Comparison of ENCODE assay signal across 6 cellular contexts in genomic region chr11:574031-574565, GRCh38. TPM values are rescaled to one million over a fixed set of nuclear protein-coding genes. Genes with fewer than 3 reads are reported as not detected.
A peak's percentile ranks its signal among the peaks of the same experiment; 100 is the strongest.
DNase-seq lines count a peak whose midpoint lies in the region; ATAC-seq and TF ChIP-seq lines count a peak whose summit lies in the region.
"Not testable (repeated sequence)": the region's sequence is repeated elsewhere in the genome, so short reads cannot be mapped to it uniquely, and the experiment has no call there.

No MANE protein-coding gene starts in this region.

- not testable (repeated sequence) for H3K27me3 ChIP-seq in upper lobe of left lung

- H3K27ac ChIP-seq in HEK293 (ENCODE audit: extremely low read depth, low read depth, low read length): not testable (repeated sequence)
- H3K27ac ChIP-seq in SK-N-MC: peak overlapping the region; percentile 91
- peak overlapping the region in 2 of 4 donors; percentile 17 to 46 for H3K27ac ChIP-seq in upper lobe of left lung

- POLR2A ChIA-PET in HEK293 (lab: Yijun Ruan, JAX): not testable (repeated sequence)

- peak overlapping the region; percentile 79 for H3K27ac Mint-ChIP-seq in activated naive CD4-positive, alpha-beta T cell treated with anti-CD3 and anti-CD28 coated beads, Interleukin-2, amount 10 ng/mL, durations not matched to agents 7 days and 5 days
- peak overlapping the region in 1 of 2 donors; percentile 15 for H3K27ac Mint-ChIP-seq in natural killer cell treated with Interleukin-12 subunit alpha and Interleukin-12 subunit beta and Interleukin-15 and Interleukin-18, amount 100 ng/mL, for 72 hours

- H3K36me3 Mint-ChIP-seq in activated naive CD4-positive, alpha-beta T cell treated with anti-CD3 and anti-CD28 coated beads, Interleukin-2, amount 10 ng/mL, durations not matched to agents 7 days and 5 days; natural killer cell treated with Interleukin-12 subunit alpha and Interleukin-12 subunit beta and Interleukin-15 and Interleukin-18, amount 100 ng/mL, for 72 hours: not testable (repeated sequence)

- H3K27me3 Mint-ChIP-seq in activated naive CD4-positive, alpha-beta T cell treated with anti-CD3 and anti-CD28 coated beads, Interleukin-2, amount 10 ng/mL, durations not matched to agents 7 days and 5 days: peaks cover 26% of the 10 kb centered on the region
- peaks cover 11% of the 10 kb centered on the region in 2 donors for H3K27me3 Mint-ChIP-seq in natural killer cell treated with Interleukin-12 subunit alpha and Interleukin-12 subunit beta and Interleukin-15 and Interleukin-18, amount 100 ng/mL, for 72 hours

- not testable (repeated sequence) for H3K4me3 ChIP-seq in HEK293 (ENCODE audit: low read depth, low read length)
- H3K4me3 ChIP-seq in SK-N-MC (peak overlapping the region; percentile 92), upper lobe of left lung (peak overlapping the region in 3 of 4 donors; percentile 76 to 96 (median 80))

- CTCF ChIA-PET in HEK293 (lab: Yijun Ruan, JAX); activated naive CD4-positive, alpha-beta T cell treated with anti-CD3 and anti-CD28 coated beads, Interleukin-2, amount 10 ng/mL, durations not matched to agents 7 days and 5 days (lab: Charles Lee): not testable (repeated sequence)

- peaks cover 45% of the 10 kb centered on the region for H3K4me1 Mint-ChIP-seq in activated naive CD4-positive, alpha-beta T cell treated with anti-CD3 and anti-CD28 coated beads, Interleukin-2, amount 10 ng/mL, durations not matched to agents 7 days and 5 days
- H3K4me1 Mint-ChIP-seq in natural killer cell treated with Interleukin-12 subunit alpha and Interleukin-12 subunit beta and Interleukin-15 and Interleukin-18, amount 100 ng/mL, for 72 hours (ENCODE audit: low read depth in 2 of 2): peaks cover 11 to 20% of the 10 kb centered on the region in 2 donors

- not testable (repeated sequence) for H3K9me3 ChIP-seq in HEK293 (ENCODE audit: control insufficient read depth, insufficient read depth, low read depth, low read length); SK-N-MC (ENCODE audit: low read depth, low read length); upper lobe of left lung

- H3K9ac ChIP-seq in SK-N-MC (ENCODE audit: insufficient read length): peak overlapping the region; percentile 74

- not testable (repeated sequence) for ATAC-seq in natural killer cell treated with Interleukin-12 subunit alpha and Interleukin-12 subunit beta and Interleukin-15 and Interleukin-18, amount 100 ng/mL, for 72 hours; upper lobe of left lung (ENCODE audit: low FRiP score in 2 of 2)

- not testable (repeated sequence) for H3K36me3 ChIP-seq in HEK293 (ENCODE audit: control insufficient read depth in 2 of 2, insufficient read depth in 1 of 2, low read length in 2 of 2); SK-N-MC (ENCODE audit: insufficient read depth, low read length); upper lobe of left lung

- not testable (repeated sequence) for TF ChIP-seq EP300 in upper lobe of left lung (IDR thresholded peaks at IDR 0.05)

- DNase-seq in SK-N-MC (ENCODE audit: low read depth, low spot score): peak; percentile 45
- DNase-seq in activated naive CD4-positive, alpha-beta T cell treated with anti-CD3 and anti-CD28 coated beads, Interleukin-2, amount 10 ng/mL, durations not matched to agents 7 days and 5 days: peak; percentile 43
- DNase-seq in erythroblast (lab: John Stamatoyannopoulos, UW): peak; percentile 68 to 69
- DNase-seq in natural killer cell treated with Interleukin-12 subunit alpha and Interleukin-12 subunit beta and Interleukin-15 and Interleukin-18, amount 100 ng/mL, for 72 hours (ENCODE audit: low spot score); upper lobe of left lung: not testable (repeated sequence)

- not testable (repeated sequence) for TF ChIP-seq CTCF in HEK293 (tag by site-specific recombination; IDR thresholded peaks at IDR 0.05); upper lobe of left lung (IDR thresholded peaks at IDR 0.05)

- 52 to 72% methylated on average over 13 to 14 of the region's 14 CpGs for WGBS in upper lobe of left lung, 2 donors

- not testable (repeated sequence) for TF ChIP-seq POLR2A in erythroblast (IDR thresholded peaks at IDR 0.05; ENCODE audit: low read length); upper lobe of left lung (IDR thresholded peaks at IDR 0.05)

- not testable (repeated sequence) for H3K4me1 ChIP-seq in HEK293 (ENCODE audit: control insufficient read depth, insufficient read depth, low read length)
- H3K4me1 ChIP-seq in upper lobe of left lung: peaks cover 42 to 57% (median 44%) of the 10 kb centered on the region in 4 donors

- not testable (repeated sequence) for H3K9me3 Mint-ChIP-seq in activated naive CD4-positive, alpha-beta T cell treated with anti-CD3 and anti-CD28 coated beads, Interleukin-2, amount 10 ng/mL, durations not matched to agents 7 days and 5 days; natural killer cell treated with Interleukin-12 subunit alpha and Interleukin-12 subunit beta and Interleukin-15 and Interleukin-18, amount 100 ng/mL, for 72 hours

- H3K4me3 Mint-ChIP-seq in activated naive CD4-positive, alpha-beta T cell treated with anti-CD3 and anti-CD28 coated beads, Interleukin-2, amount 10 ng/mL, durations not matched to agents 7 days and 5 days: peak overlapping the region; percentile 89
- H3K4me3 Mint-ChIP-seq in natural killer cell treated with Interleukin-12 subunit alpha and Interleukin-12 subunit beta and Interleukin-15 and Interleukin-18, amount 100 ng/mL, for 72 hours: peak overlapping the region; percentile 5

TF ChIP-seq in HEK293, 187 proteins besides CTCF, POLR2A, EP300 and RAD21:
- TF ChIP-seq ZIC2 (tag by site-specific recombination; IDR thresholded peaks at IDR 0.05) (peak; percentile 13; the same call in 1 of the 2 replicates), ZNF335 (tag by site-specific recombination; conservative IDR thresholded peaks at IDR 0.05) (0 out of 2 replicates have a peak, but pooled peaks have one; percentile 25)

RNA-seq across cellular contexts. Expression of gene PHRF1, which starts 2.2 kb away (rescaled TPM):
- total RNA-seq in natural killer cell treated with Interleukin-12 subunit alpha and Interleukin-12 subunit beta and Interleukin-15 and Interleukin-18, amount 100 ng/mL, for 72 hours: 10 to 100 TPM; 49.2 to 85.7 TPM
- total RNA-seq in upper lobe of left lung: 10 to 100 TPM; 25.7 to 93.2 (median 37.9) TPM

RNA-seq across cellular contexts. Expression of gene RASSF7, which starts 13.3 kb away (rescaled TPM):
- total RNA-seq in natural killer cell treated with Interleukin-12 subunit alpha and Interleukin-12 subunit beta and Interleukin-15 and Interleukin-18, amount 100 ng/mL, for 72 hours: 10 to 100 TPM; 13.3 to 22.9 TPM
- total RNA-seq in upper lobe of left lung: 100 to 1,000 TPM in 5 of 6 donors, 10 to 100 TPM in 1; 80.2 to 222 (median 129) TPM

RNA-seq across cellular contexts. Expression of gene LMNTD2, which starts 13.6 kb away (rescaled TPM):
- 1 to 10 TPM; 1.1 to 2.1 TPM for total RNA-seq in natural killer cell treated with Interleukin-12 subunit alpha and Interleukin-12 subunit beta and Interleukin-15 and Interleukin-18, amount 100 ng/mL, for 72 hours
- total RNA-seq in upper lobe of left lung: 10 to 100 TPM in 2 of 6 donors, 1 to 10 TPM in 4; 4.6 to 32.5 (median 6.7) TPM

RNA-seq across cellular contexts. Expression of gene LRRC56, which starts 36.8 kb away (rescaled TPM):
- 1 to 10 TPM in 1 of 2 donors, under 1 TPM in 1; 0.98 to 1.8 TPM for total RNA-seq in natural killer cell treated with Interleukin-12 subunit alpha and Interleukin-12 subunit beta and Interleukin-15 and Interleukin-18, amount 100 ng/mL, for 72 hours
- 10 to 100 TPM in 1 of 6 donors, 1 to 10 TPM in 5; 3.5 to 11.5 (median 5.8) TPM for total RNA-seq in upper lobe of left lung

RNA-seq across cellular contexts. Expression of gene HRAS, which starts 38.7 kb away (rescaled TPM):
- 10 to 100 TPM; 33.6 to 83.5 TPM for total RNA-seq in natural killer cell treated with Interleukin-12 subunit alpha and Interleukin-12 subunit beta and Interleukin-15 and Interleukin-18, amount 100 ng/mL, for 72 hours
- 10 to 100 TPM; 45.5 to 85.0 (median 59.9) TPM for total RNA-seq in upper lobe of left lung
